8 cellular contexts compared by ENCODE assay signal in genomic region chr19:11481777-11482383, GRCh38. TPM values are rescaled to one million over a fixed set of nuclear protein-coding genes. Genes with fewer than 3 reads are reported as not detected.
DNase-seq lines count a peak whose midpoint lies in the region; ATAC-seq and TF ChIP-seq lines count a peak whose summit lies in the region.

No MANE protein-coding gene starts in this region.

- peaks cover 21% of the 10 kb centered on the region for H3K27me3 ChIP-seq in A673 (replicated peaks; ENCODE audit: insufficient read depth, low read depth, low read length, poor library complexity)

- CTCF ChIA-PET in A673 (lab: Charles Lee): interaction anchor here (0.6 to 1.6 kb wide), 7 partner anchors 99 to 540 kb away, joined by 3 to 10 read pairs (median 5); no protein-coding TSS in a partner anchor

- H3K4me1 ChIP-seq in A673 (ENCODE audit: insufficient read depth, low read length, poor library complexity, severe bottlenecking): peaks cover 21% of the 10 kb centered on the region

- no peaks in the 10 kb centered on the region for H3K9me3 ChIP-seq in A673 (ENCODE audit: low read depth, low read length, poor library complexity, severe bottlenecking)

- H3K27ac ChIP-seq in A673 (ENCODE audit: low read depth, low read length, poor library complexity, severe bottlenecking): peak overlapping the region; percentile 55

- intact Hi-C loops in A673 (cut with micrococcal nuclease; ENCODE audit: unreplicated experiment): loop anchor here (1.0 to 2.0 kb wide), 3 partner anchors 104 to 343 kb away; no protein-coding TSS in a partner anchor
- intact Hi-C loops in lower leg skin (cut with DNase I; ENCODE audit: low total_unique reads): loop anchor here (10.0 kb wide), 1 partner anchor 197 kb away; no protein-coding TSS in a partner anchor

- BruUV-seq in A673 (replicated peaks; lab: Mats Ljungman, UMichigan): no TSS peak

- no peak for TF ChIP-seq POLR2A in lower leg skin (IDR thresholded peaks at IDR 0.05)

- DNase-seq in A673 (ENCODE audit: low spot score): peak; percentile 98
- peak; percentile 75 for DNase-seq in NCI-H460 (ENCODE audit: extremely low read depth, low read depth)
- DNase-seq in activated CD4-positive, alpha-beta T cell treated with anti-CD3 and anti-CD28 coated beads for 4 hours: peak; percentile 53 to 62
- DNase-seq in dermis microvascular lymphatic vessel endothelial cell (ENCODE audit: low read depth in 2 of 2): peak; percentile 55 to 92
- DNase-seq in lower leg skin (ENCODE audit: low spot score in 2 of 2): peak; percentile 48 to 89
- peak; percentile 15 for DNase-seq in stimulated activated CD8-positive, alpha-beta memory T cell treated with anti-CD3 and anti-CD28 coated beads, Interleukin-12 subunit alpha, Interleukin-12 subunit beta, amount 100 ng/mL, for 1 hour (ENCODE audit: low read depth)

- H3K4me3 ChIP-seq in A673 (ENCODE audit: low read depth, low read length, poor library complexity, severe bottlenecking): peak overlapping the region; percentile 44
- H3K4me3 ChIP-seq in lower leg skin (ENCODE audit: low read depth, poor library complexity, severe bottlenecking): no peak overlapping the region

- TF ChIP-seq CTCF in A673 (conservative IDR thresholded peaks at IDR 0.05; ENCODE audit: low read depth, low read length) (no peak), lower leg skin (IDR thresholded peaks at IDR 0.05) (no peak)

- POLR2A ChIA-PET in A673 (lab: Charles Lee; ENCODE audit: low non-redundant PET): no interaction called here

- ATAC-seq in GM18867 (IDR thresholded peaks at IDR 0.05; ENCODE audit: unreplicated experiment): peak; percentile 71
- peak; percentile 56 for ATAC-seq in HG03280 (IDR thresholded peaks at IDR 0.05; ENCODE audit: unreplicated experiment)

- WGBS in lower leg skin, 2 donors: 0 to 6% methylated on average over 2 to 5 of the region's 45 CpGs

- no peaks in the 10 kb centered on the region for H3K36me3 ChIP-seq in A673 (ENCODE audit: insufficient read depth, low read length, poor library complexity, severe bottlenecking)

RNA-seq across cellular contexts. Expression of gene ELAVL3, which starts 1.0 kb away (rescaled TPM):
- 5.3 TPM in 2 replicates for total RNA-seq in A673 (2021)
- total RNA-seq in NCI-H460 (2014; rRNA removed; shearing (Covaris generic)): not detected in 2 replicates
- not detected in 2 replicates for polyA plus RNA-seq in NCI-H460 (2014; cell fraction: nucleus; rRNA removed)
- total RNA-seq in dermis microvascular lymphatic vessel endothelial cell: not detected in 2 replicates
- not detected for total RNA-seq in lower leg skin

RNA-seq across cellular contexts. Expression of gene ZNF653, which starts 23.8 kb away (rescaled TPM):
- total RNA-seq in A673 (2021) (15.9 and 16.4 TPM in 2 replicates), dermis microvascular lymphatic vessel endothelial cell (5.3 and 5.4 TPM in 2 replicates), lower leg skin (10 to 100 TPM in 3 of 4 donors, 1 to 10 TPM in 1; 8.4 to 16.9 (median 11.6) TPM)
- total RNA-seq in NCI-H460 (2014; rRNA removed; shearing (Covaris generic)): 5.2 and 5.6 TPM in 2 replicates
- polyA plus RNA-seq in NCI-H460 (2014; cell fraction: nucleus; rRNA removed): 7.3 and 20.5 TPM in 2 replicates

RNA-seq across cellular contexts. Expression of gene PRKCSH, which starts 46.4 kb away (rescaled TPM):
- total RNA-seq in A673 (2021): 456 and 468 TPM in 2 replicates
- 122 and 131 TPM in 2 replicates for total RNA-seq in NCI-H460 (2014; rRNA removed; shearing (Covaris generic))
- polyA plus RNA-seq in NCI-H460 (2014; cell fraction: nucleus; rRNA removed): 85.9 and 105 TPM in 2 replicates
- 101 and 136 TPM in 2 replicates for total RNA-seq in dermis microvascular lymphatic vessel endothelial cell
- 100 to 1,000 TPM; 121 to 189 (median 157) TPM for total RNA-seq in lower leg skin

RNA-seq across cellular contexts. Expression of gene ODAD3, which starts 47.0 kb away (rescaled TPM):
- 0.39 and 1.4 TPM in 2 replicates for total RNA-seq in A673 (2021)
- 0.20 and 0.47 TPM in 2 replicates for total RNA-seq in NCI-H460 (2014; rRNA removed; shearing (Covaris generic))
- 0.08 TPM in 1 of 2 replicates, not detected in the other for polyA plus RNA-seq in NCI-H460 (2014; cell fraction: nucleus; rRNA removed)
- under 0.01 and 0.13 TPM in 2 replicates for total RNA-seq in dermis microvascular lymphatic vessel endothelial cell
- 1 to 10 TPM in 1 of 4 donors, under 1 TPM in 2, not detected in 1; 0.44 to 1.1 (median 0.94) TPM for total RNA-seq in lower leg skin

RNA-seq across cellular contexts. Expression of gene ECSIT, which starts 47.1 kb away (rescaled TPM):
- total RNA-seq in A673 (2021) (64.7 and 74.8 TPM in 2 replicates), dermis microvascular lymphatic vessel endothelial cell (22.4 and 22.6 TPM in 2 replicates), lower leg skin (10 to 100 TPM; 55.9 to 82.8 (median 57.7) TPM)
- 37.3 and 40.3 TPM in 2 replicates for total RNA-seq in NCI-H460 (2014; rRNA removed; shearing (Covaris generic))
- polyA plus RNA-seq in NCI-H460 (2014; cell fraction: nucleus; rRNA removed): 56.8 and 62.3 TPM in 2 replicates

Comparison
In these comparisons a context has a peak if more than half of its experiments do, and no peak if none do; other contexts are left out.
1. DNase-seq: peak in every context shown above with its lines; median percentile 98 in A673; 75 in NCI-H460; 74 in dermis microvascular lymphatic vessel endothelial cell; 68 in lower leg skin; 58 in activated CD4-positive, alpha-beta T cell treated with anti-CD3 and anti-CD28 coated beads for 4 hours; 15 in stimulated activated CD8-positive, alpha-beta memory T cell treated with anti-CD3 and anti-CD28 coated beads, Interleukin-12 subunit alpha, Interleukin-12 subunit beta, amount 100 ng/mL, for 1 hour.